Comparison of ENCODE assay signal across 9 cellular contexts in the genomic region with DNA sequence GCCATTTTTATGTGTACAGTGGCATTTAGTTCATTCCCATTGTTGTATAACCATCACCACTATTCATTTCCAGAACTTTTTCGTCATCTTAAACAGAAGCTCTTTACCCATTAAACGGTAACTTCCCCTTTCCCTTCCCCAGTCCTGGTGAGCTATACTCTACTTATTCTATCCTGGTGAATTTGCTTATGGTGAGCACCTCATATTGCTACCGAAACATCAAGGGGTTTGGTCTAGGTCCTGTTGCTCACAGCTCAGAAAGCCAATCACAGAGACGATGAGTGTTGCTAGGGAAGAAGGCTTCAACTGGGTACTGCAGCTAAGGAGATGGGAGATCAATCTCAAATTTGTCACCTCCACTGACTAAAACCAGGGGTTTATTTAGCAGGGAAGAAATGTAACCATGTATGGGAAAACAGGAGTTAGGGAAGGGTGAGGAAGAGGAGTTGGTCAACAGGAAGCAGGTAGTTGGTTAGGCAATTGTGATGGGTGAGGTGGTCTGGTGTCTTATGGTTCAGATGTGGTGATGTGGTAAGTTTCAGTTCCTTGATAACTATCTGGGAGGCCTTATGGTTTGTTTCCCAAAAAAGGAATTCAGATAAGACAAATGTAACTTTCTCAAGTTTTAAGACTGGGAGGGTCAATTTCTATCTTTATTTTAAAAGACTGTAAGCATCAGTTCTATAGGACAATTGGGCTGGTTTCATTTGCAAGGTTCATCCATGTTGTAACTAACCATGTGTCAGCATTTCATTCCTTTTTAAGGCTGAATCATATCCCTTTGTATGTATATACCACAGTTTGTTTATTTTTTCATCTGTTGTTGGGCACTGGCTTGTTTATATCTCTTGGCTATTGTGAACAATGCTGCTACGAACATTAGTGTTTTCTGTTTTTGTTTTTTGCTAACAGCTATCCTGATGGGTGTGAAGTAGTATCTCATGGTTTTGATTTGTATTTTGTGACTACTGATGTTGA. TPM values are rescaled to one million over a fixed set of nuclear protein-coding genes. Genes with fewer than 3 reads are reported as not detected.
DNase-seq lines count a peak whose midpoint lies in the region; ATAC-seq and TF ChIP-seq lines count a peak whose summit lies in the region.
"Had no signal": no experiment of that assay in that cellular context is flagged by ENCODE, and none has a peak within 500 bp of the region (broad histone marks: within the 10 kb centered on the region; RNA-seq: fewer than 3 reads in every experiment).

No MANE protein-coding gene starts in this region.

- H4K20me1 ChIP-seq in Karpas-422 (ENCODE audit: insufficient read depth, low read depth, low read length) = no peaks in the 10 kb centered on the region

- DNase-seq in ELR (ENCODE audit: low read depth) (peak; percentile 76), amniotic epithelial cell (ENCODE audit: low read depth) (peak; percentile 38), kidney tubule cell (ENCODE audit: low spot score) (no peak), prostate gland (ENCODE audit: low spot score) (no peak), amygdala (lab: John Stamatoyannopoulos, UW) (no peak), Karpas-422 (no peak)
- DNase-seq: colonic mucosa had no signal

- TF ChIP-seq CTCF in prostate gland (IDR thresholded peaks at IDR 0.05) = no peak

- no peak overlapping the region for H2AFZ ChIP-seq in Karpas-422 (ENCODE audit: low read length)

- ATAC-seq in GM19468 (IDR thresholded peaks at IDR 0.05; ENCODE audit: extremely low read depth, unreplicated experiment) = peak; percentile 89
- peak; percentile 92 for ATAC-seq in HG03342 (IDR thresholded peaks at IDR 0.05; ENCODE audit: unreplicated experiment)

- H3K79me2 ChIP-seq in Karpas-422 (ENCODE audit: low read length) = peaks cover 69% of the 10 kb centered on the region

- no peak overlapping the region for H3K4me3 ChIP-seq in prostate gland
- H3K4me3 ChIP-seq in Karpas-422 (ENCODE audit: low read length) = no peak overlapping the region
- H3K4me3 ChIP-seq: colonic mucosa had no signal

- no peak overlapping the region for H3K27ac ChIP-seq in prostate gland
- H3K27ac ChIP-seq in Karpas-422 (ENCODE audit: low read length) = no peak overlapping the region
- H3K27ac ChIP-seq: colonic mucosa had no signal

- H3K4me1 ChIP-seq in prostate gland (replicated peaks) (no peaks in the 10 kb centered on the region), Karpas-422 (ENCODE audit: low read length) (peaks cover 4% of the 10 kb centered on the region)
- H3K4me1 ChIP-seq: colonic mucosa had no signal

- no peak overlapping the region for H3K9ac ChIP-seq in Karpas-422 (ENCODE audit: low read length)

- no peak overlapping the region for H3K4me2 ChIP-seq in Karpas-422 (ENCODE audit: low read depth, low read length, poor library complexity, severe bottlenecking)

- H3K9me2 ChIP-seq in Karpas-422 (replicated peaks; ENCODE audit: insufficient read depth, low read length) = no peaks in the 10 kb centered on the region

- H3K36me3 ChIP-seq in prostate gland (no peaks in the 10 kb centered on the region), Karpas-422 (ENCODE audit: insufficient read depth, low read length) (peaks cover 36% of the 10 kb centered on the region)
- H3K36me3 ChIP-seq: colonic mucosa had no signal

- H3K27me3 ChIP-seq in prostate gland (replicated peaks; ENCODE audit: insufficient read depth) = no peaks in the 10 kb centered on the region
- no peaks in the 10 kb centered on the region for H3K27me3 ChIP-seq in Karpas-422 (ENCODE audit: low read length)
- H3K27me3 ChIP-seq: colonic mucosa had no signal

- intact Hi-C loops in prostate gland (cut with DNase I) = no loop called here

- no peaks in the 10 kb centered on the region for H3K9me3 ChIP-seq in prostate gland
- no peaks in the 10 kb centered on the region for H3K9me3 ChIP-seq in Karpas-422 (ENCODE audit: low read length)
- H3K9me3 ChIP-seq: colonic mucosa had no signal

- TF ChIP-seq POLR2A in prostate gland (IDR thresholded peaks at IDR 0.05) = no peak

- 95% methylated on average over 5 of the region's 5 CpGs for WGBS in prostate gland

RNA-seq across cellular contexts. Expression of a gene that starts 46.4 kb away (rescaled TPM):
- total RNA-seq in prostate gland = under 1 TPM in 1 of 2 donors, not detected in 1; 0.28 TPM
- total RNA-seq in Karpas-422 (2014; rRNA removed; shearing (Covaris generic); ENCODE audit: low replicate concordance) = not detected in 2 replicates

Comparison
In these comparisons a context has a peak if more than half of its experiments do, and no peak if none do; other contexts are left out.
1. DNase-seq: peak in ELR (single experiment) and amniotic epithelial cell (single experiment); none in kidney tubule cell (single experiment), prostate gland (single experiment), amygdala (0 of 56) and Karpas-422 (single experiment).